Comparison of ENCODE assay signal across 13 cellular contexts in genomic region chr11:64998141-64998540, GRCh38. TPM values are rescaled to one million over a fixed set of nuclear protein-coding genes. Genes with fewer than 3 reads are reported as not detected.
DNase-seq lines count a peak whose midpoint lies in the region; ATAC-seq and TF ChIP-seq lines count a peak whose summit lies in the region.
"Had no signal": no experiment of that assay in that cellular context is flagged by ENCODE, and none has a peak within 500 bp of the region (broad histone marks: within the 10 kb centered on the region; RNA-seq: fewer than 3 reads in every experiment).

No MANE protein-coding gene starts in this region.

- peaks cover 15% of the 10 kb centered on the region for H3K4me1 Mint-ChIP-seq in T-helper 17 cell

- no peaks in the 10 kb centered on the region for H3K36me3 ChIP-seq in DND-41 (ENCODE audit: insufficient read depth, low read length)
- H3K36me3 ChIP-seq in mesenchymal stem cell (ENCODE audit: control insufficient read depth in 1 of 2, insufficient read depth in 2 of 2, low read depth in 1 of 2, low read length in 2 of 2) = no peaks in the 10 kb centered on the region
- no peaks in the 10 kb centered on the region for H3K36me3 ChIP-seq in esophagus squamous epithelium

- peaks cover 30% of the 10 kb centered on the region for H3K4me1 ChIP-seq in DND-41 (ENCODE audit: insufficient read depth, low read length)
- H3K4me1 ChIP-seq in mesenchymal stem cell (ENCODE audit: control insufficient read depth, insufficient read depth, low read depth, low read length) = peaks cover 14% of the 10 kb centered on the region
- H3K4me1 ChIP-seq in esophagus squamous epithelium = peaks cover 0 to 21% (median 0%) of the 10 kb centered on the region in 3 donors

- ATAC-seq in DND-41 (ENCODE audit: insufficient read depth, low read depth) (peak; percentile 43), T-helper 17 cell (no peak)
- ATAC-seq: activated naive CD4-positive, alpha-beta T cell treated with anti-CD3 and anti-CD28 coated beads, Interleukin-2, amount 50 U/mL, for 72 hours had no signal

- H3K4me3 ChIP-seq in DND-41 (ENCODE audit: low read depth in 1 of 2, low read length in 2 of 2) (no peak overlapping the region), mesenchymal stem cell (ENCODE audit: insufficient read depth in 1 of 2, low read depth in 1 of 2, low read length in 2 of 2) (no peak overlapping the region), esophagus squamous epithelium (no peak overlapping the region)

- no peaks in the 10 kb centered on the region for H3K9me3 ChIP-seq in DND-41 (ENCODE audit: insufficient read depth, low read length, severe bottlenecking)
- H3K9me3 ChIP-seq in T-helper 17 cell (ENCODE audit: control insufficient read depth, low read length, poor library complexity, severe bottlenecking) = no peaks in the 10 kb centered on the region
- no peaks in the 10 kb centered on the region for H3K9me3 ChIP-seq in mesenchymal stem cell (ENCODE audit: control insufficient read depth, low read length)
- H3K9me3 ChIP-seq in esophagus squamous epithelium = no peaks in the 10 kb centered on the region

- no peak overlapping the region for H2AFZ ChIP-seq in DND-41 (ENCODE audit: low read depth, low read length)
- no peak overlapping the region for H2AFZ ChIP-seq in mesenchymal stem cell (ENCODE audit: low read depth, low read length)

- TF ChIP-seq CTCF in DND-41 (IDR thresholded peaks at IDR 0.05; ENCODE audit: borderline replicate concordance, extremely low read depth, low read length, poor library complexity, severe bottlenecking) = no peak
- no peak for TF ChIP-seq CTCF in esophagus squamous epithelium (IDR thresholded peaks at IDR 0.05)

- H3K79me1 ChIP-seq in mesenchymal stem cell (replicated peaks; ENCODE audit: low read length, poor library complexity, severe bottlenecking) = no peaks in the 10 kb centered on the region

- H3K14ac ChIP-seq in mesenchymal stem cell (ENCODE audit: low read length in 2 of 2) = no peak overlapping the region

- H3K79me2 ChIP-seq in DND-41 (ENCODE audit: insufficient read depth, low read length) = no peaks in the 10 kb centered on the region

- no peaks in the 10 kb centered on the region for H3K27me3 Mint-ChIP-seq in T-helper 17 cell

- H3K23ac ChIP-seq in mesenchymal stem cell (ENCODE audit: low read length in 2 of 2) = no peak overlapping the region

- peak overlapping the region; percentile 93 for H3K27ac Mint-ChIP-seq in T-helper 17 cell

- no peak overlapping the region for H3K18ac ChIP-seq in mesenchymal stem cell (ENCODE audit: low read depth in 1 of 2, low read length in 2 of 2)

- H3K4ac ChIP-seq in mesenchymal stem cell (ENCODE audit: low read depth in 1 of 2, low read length in 2 of 2) = no peak overlapping the region

- intact Hi-C loops in esophagus squamous epithelium (cut with DNase I) = no loop called here

- no peak overlapping the region for H4K8ac ChIP-seq in mesenchymal stem cell (ENCODE audit: low read length)

- H3K27me3 ChIP-seq in DND-41 (ENCODE audit: insufficient read depth, low read length, poor library complexity) = no peaks in the 10 kb centered on the region
- H3K27me3 ChIP-seq in mesenchymal stem cell (ENCODE audit: control insufficient read depth in 1 of 2, insufficient read depth in 1 of 2, low read length in 2 of 2) = peaks cover 5 to 7% of the 10 kb centered on the region in 2 experiments
- H3K27me3 ChIP-seq in esophagus squamous epithelium = no peaks in the 10 kb centered on the region

- no peak overlapping the region for H2BK5ac ChIP-seq in mesenchymal stem cell (ENCODE audit: low read depth, low read length, poor library complexity, severe bottlenecking)

- H3K27ac ChIP-seq in DND-41 (ENCODE audit: low read length) = peak overlapping the region; percentile 69
- no peak overlapping the region for H3K27ac ChIP-seq in mesenchymal stem cell (ENCODE audit: low read length, poor library complexity, severe bottlenecking)
- H3K27ac ChIP-seq in esophagus squamous epithelium = no peak overlapping the region

- peak overlapping the region; percentile 63 for H3K4me3 Mint-ChIP-seq in T-helper 17 cell

- H2BK15ac ChIP-seq in mesenchymal stem cell (ENCODE audit: low read depth, poor library complexity, severe bottlenecking) = no peak overlapping the region

- no peak overlapping the region for H4K91ac ChIP-seq in mesenchymal stem cell (ENCODE audit: low read length)

- 80% methylated on average over 1 of the region's 1 CpG for WGBS in mesenchymal stem cell
- 60 to 83% methylated on average over 1 of the region's 1 CpG for WGBS in esophagus squamous epithelium, 2 donors

- H3K9ac ChIP-seq in DND-41 (ENCODE audit: low read depth, low read length) (no peak overlapping the region), mesenchymal stem cell (ENCODE audit: low read length) (no peak overlapping the region)

- H3K36me3 Mint-ChIP-seq in T-helper 17 cell (ENCODE audit: low read depth) = no peaks in the 10 kb centered on the region
- H3K36me3 Mint-ChIP-seq: activated naive CD4-positive, alpha-beta T cell treated with anti-CD3 and anti-CD28 coated beads, Interleukin-2, amount 50 U/mL, for 72 hours had no signal

- H3K4me2 ChIP-seq in DND-41 (ENCODE audit: insufficient read depth, low read length) = no peak overlapping the region
- H3K4me2 ChIP-seq in mesenchymal stem cell (ENCODE audit: low read length, poor library complexity, severe bottlenecking) = no peak overlapping the region

- H2BK120ac ChIP-seq in mesenchymal stem cell (ENCODE audit: low read depth, low read length) = no peak overlapping the region

- H4K20me1 ChIP-seq in DND-41 (ENCODE audit: insufficient read depth, low read length) = no peaks in the 10 kb centered on the region

- no peak for TF ChIP-seq POLR2A in esophagus squamous epithelium (IDR thresholded peaks at IDR 0.05)

- DNase-seq in COLO668 (lab: John Stamatoyannopoulos, UW; ENCODE audit: unreplicated experiment) (peak; percentile 18), DND-41 (peak; percentile 37), T-helper 17 cell (no peak), iPS-NIHi11 (ENCODE audit: low spot score) (peak; percentile 42), mesenchymal stem cell (no peak), esophagus squamous epithelium (lab: John Stamatoyannopoulos, UW) (no peak), GM03348 (ENCODE audit: low spot score) (no peak)
- DNase-seq: kidney; NCI-H1092 treated with DMSO at 0.1 percent for 48 hours; nucleus accumbens; stimulated activated naive CD4-positive, alpha-beta T cell treated with Interleukin-2 at 50 U/mL for 16 hours had no signal

- no peak overlapping the region for H2AK5ac ChIP-seq in mesenchymal stem cell (ENCODE audit: low read length, severe bottlenecking)

- H2BK12ac ChIP-seq in mesenchymal stem cell (ENCODE audit: low read length in 2 of 2) = no peak overlapping the region

RNA-seq across cellular contexts. Expression of gene BATF2, which starts 1.4 kb away (rescaled TPM):
- total RNA-seq in T-helper 17 cell (not detected), esophagus squamous epithelium (under 1 TPM in 2 of 4 donors, not detected in 2; 0.38 to 0.76 TPM)
- polyA plus RNA-seq in mesenchymal stem cell (2013, experiment 1 of 2) = 2.2 TPM
- 2.3 TPM for polyA plus RNA-seq in mesenchymal stem cell (2013, experiment 2 of 2)
- total RNA-seq: activated naive CD4-positive, alpha-beta T cell treated with anti-CD3 and anti-CD28 coated beads, Interleukin-2, amount 50 U/mL, for 72 hours had no signal

RNA-seq across cellular contexts. Expression of gene ARL2, which starts 15.8 kb away (rescaled TPM):
- total RNA-seq in T-helper 17 cell (10 to 100 TPM; 17.2 to 21.6 TPM), esophagus squamous epithelium (10 to 100 TPM; 42.5 to 82.1 (median 65.0) TPM)
- polyA plus RNA-seq in mesenchymal stem cell (2013, experiment 1 of 2) = 86.1 TPM
- 84.5 TPM for polyA plus RNA-seq in mesenchymal stem cell (2013, experiment 2 of 2)

RNA-seq across cellular contexts. Expression of gene MAJIN, which starts 26.2 kb away (rescaled TPM):
- total RNA-seq in T-helper 17 cell (not detected), esophagus squamous epithelium (not detected)
- polyA plus RNA-seq in mesenchymal stem cell (2013, experiment 1 of 2) = not detected
- polyA plus RNA-seq in mesenchymal stem cell (2013, experiment 2 of 2) = not detected
- total RNA-seq: fibroblast of villous mesenchyme, kidney had no signal

RNA-seq across cellular contexts. Expression of gene SNX15, which starts 29.1 kb away (rescaled TPM):
- total RNA-seq in T-helper 17 cell = 10 to 100 TPM; 19.7 to 20.8 TPM
- 18.5 TPM for polyA plus RNA-seq in mesenchymal stem cell (2013, experiment 1 of 2)
- 17.5 TPM for polyA plus RNA-seq in mesenchymal stem cell (2013, experiment 2 of 2)
- 10 to 100 TPM in 3 of 4 donors, 1 to 10 TPM in 1; 9.8 to 18.6 (median 13.9) TPM for total RNA-seq in esophagus squamous epithelium

RNA-seq across cellular contexts. Expression of gene SAC3D1, which starts 42.9 kb away (rescaled TPM):
- 1 to 10 TPM; 1.9 to 3.9 TPM for total RNA-seq in T-helper 17 cell
- polyA plus RNA-seq in mesenchymal stem cell (2013, experiment 1 of 2) = 8.2 TPM
- 8.5 TPM for polyA plus RNA-seq in mesenchymal stem cell (2013, experiment 2 of 2)
- 10 to 100 TPM in 3 of 4 donors, 1 to 10 TPM in 1; 9.2 to 19.0 (median 15.1) TPM for total RNA-seq in esophagus squamous epithelium

Comparison
In these comparisons a context has a peak if more than half of its experiments do, and no peak if none do; other contexts are left out.
1. DNase-seq: peak in COLO668 (single experiment), DND-41 (single experiment) and iPS-NIHi11 (single experiment); none in T-helper 17 cell (0 of 3), mesenchymal stem cell (single experiment), esophagus squamous epithelium (single experiment) and GM03348 (single experiment).